9 cellular contexts compared by ENCODE assay signal in the genomic region with DNA sequence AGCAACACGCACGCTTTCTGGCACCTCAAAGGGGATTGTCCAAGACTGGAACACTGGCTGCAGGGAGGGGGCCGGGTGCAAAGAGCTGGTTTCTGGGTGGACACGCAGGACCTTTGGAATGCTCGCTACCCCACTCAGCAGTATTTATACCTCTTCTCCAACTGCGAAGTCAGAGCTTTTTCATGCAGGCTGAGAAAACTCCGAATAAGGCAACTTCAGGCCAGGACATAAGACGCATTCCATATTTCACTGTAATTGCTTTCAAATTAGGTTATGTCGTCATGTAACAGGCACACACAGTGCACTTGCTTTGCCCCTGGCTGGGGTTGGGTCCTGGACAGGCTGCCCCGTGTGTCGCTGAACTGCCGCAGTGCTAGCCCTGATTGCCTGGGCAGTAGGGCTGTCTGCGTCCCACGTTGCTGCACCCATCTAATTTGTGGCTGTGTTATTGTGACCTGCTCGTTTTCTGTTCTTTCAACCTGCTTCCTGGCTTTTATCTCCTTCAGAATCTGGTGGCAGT. TPM values are rescaled to one million over a fixed set of nuclear protein-coding genes. Genes with fewer than 3 reads are reported as not detected.
DNase-seq lines count a peak whose midpoint lies in the region; ATAC-seq and TF ChIP-seq lines count a peak whose summit lies in the region.
"Had no signal": no experiment of that assay in that cellular context is flagged by ENCODE, and none has a peak within 500 bp of the region (broad histone marks: within the 10 kb centered on the region; RNA-seq: fewer than 3 reads in every experiment).

No MANE protein-coding gene starts in this region.

- H3K9me3 ChIP-seq in mammary epithelial cell (replicated peaks; ENCODE audit: insufficient read depth, low read length) (no peaks in the 10 kb centered on the region), stomach smooth muscle (ENCODE audit: control insufficient read depth in 2 of 2, low read length in 2 of 2) (no peaks in the 10 kb centered on the region)

- no peaks in the 10 kb centered on the region for H3K27me3 ChIP-seq in mammary epithelial cell (ENCODE audit: insufficient read depth, low read length)
- no peaks in the 10 kb centered on the region for H3K27me3 ChIP-seq in stomach smooth muscle (ENCODE audit: control insufficient read depth in 1 of 2, insufficient read depth in 2 of 2, low read length in 2 of 2)

- CTCF ChIA-PET in mammary epithelial cell (lab: Charles Lee; ENCODE audit: low non-redundant PET), result no interaction called here

- in situ Hi-C loops in mammary epithelial cell (cut with MboI; ENCODE audit: low sequenced_read_pairs in 2 of 2), result loop anchor here (5.0 kb wide), 2 partner anchors 35 to 40 kb away; no protein-coding TSS in a partner anchor

- peak overlapping the region; percentile 100 for H3K27ac Mint-ChIP-seq in HFFc6

- H3K36me3 Mint-ChIP-seq in HFFc6 (ENCODE audit: low read depth), result peaks cover 80% of the 10 kb centered on the region

- H3K4me1 Mint-ChIP-seq in HFFc6 (ENCODE audit: low read depth), result peaks cover 95% of the 10 kb centered on the region

- H3K79me2 ChIP-seq in mammary epithelial cell (ENCODE audit: insufficient read depth, low read length), result peaks cover 94% of the 10 kb centered on the region

- no peak overlapping the region for H2AFZ ChIP-seq in mammary epithelial cell (ENCODE audit: low read depth, low read length)

- intact Hi-C loops in mammary epithelial cell (cut with micrococcal nuclease), result loop anchor here (1.0 to 10.0 kb wide), 3 partner anchors 8 to 287 kb away; a partner anchor contains a TSS

- TF ChIP-seq CTCF in HFFc6 (IDR thresholded peaks at IDR 0.05) (no peak), mammary epithelial cell (conservative IDR thresholded peaks at IDR 0.05 in 1 of 2, IDR thresholded peaks at IDR 0.05 in 1 of 2; ENCODE audit: extremely low read depth in 1 of 2, insufficient read depth in 1 of 2, low read depth in 1 of 2, low read length in 2 of 2) (no peak)

- peak; percentile 98 for DNase-seq in HFFc6
- DNase-seq in mammary epithelial cell, result peak; percentile 94
- peak; percentile 89 for DNase-seq in kidney glomerular epithelial cell (lab: John Stamatoyannopoulos, UW)
- DNase-seq in GM19240 (ENCODE audit: insufficient read length, low spot score), result no peak

- dilution Hi-C loops in mammary epithelial cell (cut with HindIII; ENCODE audit: low sequenced_read_pairs), result loop anchor here (5.0 kb wide), 1 partner anchor 145 kb away; no protein-coding TSS in a partner anchor

- H3K27me3 Mint-ChIP-seq in HFFc6 (ENCODE audit: insufficient read depth), result peaks cover 30% of the 10 kb centered on the region

- H3K4me2 ChIP-seq in mammary epithelial cell (ENCODE audit: insufficient read depth, low read depth, low read length), result peak overlapping the region; percentile 72

- H3K27ac ChIP-seq in mammary epithelial cell (ENCODE audit: insufficient read depth, low read depth, low read length), result peak overlapping the region; percentile 99
- H3K27ac ChIP-seq in stomach smooth muscle (ENCODE audit: low read length), result peak overlapping the region; percentile 97
- H3K27ac ChIP-seq: SK-N-MC had no signal

- no peaks in the 10 kb centered on the region for H3K9me3 Mint-ChIP-seq in HFFc6

- H4K20me1 ChIP-seq in mammary epithelial cell (ENCODE audit: insufficient read depth, low read length), result no peaks in the 10 kb centered on the region

- peak overlapping the region; percentile 96 for H3K9ac ChIP-seq in mammary epithelial cell (ENCODE audit: insufficient read depth, low read length)
- H3K9ac ChIP-seq in stomach smooth muscle (ENCODE audit: low read length in 2 of 2), result peak overlapping the region; percentile 77 to 79

- peak overlapping the region; percentile 72 for H3K4me3 Mint-ChIP-seq in HFFc6

- H3K36me3 ChIP-seq in mammary epithelial cell (ENCODE audit: insufficient read depth, low read length), result peaks cover 20% of the 10 kb centered on the region
- peaks cover 0 to 9% of the 10 kb centered on the region in 2 donors for H3K36me3 ChIP-seq in stomach smooth muscle (ENCODE audit: control insufficient read depth in 2 of 2, insufficient read depth in 2 of 2, low read length in 2 of 2)

- 3% methylated on average over 15 of the region's 15 CpGs for WGBS in mammary epithelial cell (ENCODE audit: low coverage, missing lambda C conversion rate)

- no TSS peak for BruUV-seq in mammary epithelial cell (replicated peaks; lab: Mats Ljungman, UMichigan)

- no peak for ATAC-seq in activated CD4-positive, CD25-positive, alpha-beta regulatory T cell treated with anti-CD3 and anti-CD28 coated beads, Interleukin-2, amount 50 U/mL, for 24 hours
- ATAC-seq in HG02852 (IDR thresholded peaks at IDR 0.05; ENCODE audit: unreplicated experiment) (no peak), GM18867 (IDR thresholded peaks at IDR 0.05; ENCODE audit: unreplicated experiment) (no peak)

- H3K4me1 ChIP-seq in mammary epithelial cell (ENCODE audit: insufficient read depth, low read length) (peaks cover 86% of the 10 kb centered on the region), stomach smooth muscle (ENCODE audit: control insufficient read depth, insufficient read depth, low read length) (peaks cover 69% of the 10 kb centered on the region)

- H3K4me3 ChIP-seq in mammary epithelial cell (replicated peaks in 1 of 3; ENCODE audit: insufficient read depth in 1 of 3, low read depth in 2 of 3, low read length in 3 of 3) (no peak overlapping the region), stomach smooth muscle (ENCODE audit: low read length in 2 of 2) (peak overlapping the region in 1 of 2 donors; percentile 40)
- H3K4me3 ChIP-seq: SK-N-MC had no signal

RNA-seq across cellular contexts. Expression of a gene that starts 44.5 kb away (rescaled TPM):
- total RNA-seq in HFFc6 (2021; fragmentation: NEBNext Ultra II Directional; extraction: Animal tissue kit (Norgen Biotek cat#: 25700)), result 1,000 to 10,000 TPM in 5 of 6 experiments, 100 to 1,000 TPM in 1; 972 to 1,299 (median 1,250) TPM
- total RNA-seq in mammary epithelial cell, result 1,000 to 10,000 TPM in 1 of 2 donors, 100 to 1,000 TPM in 1; 951 to 1,146 TPM
- 524 TPM for polyA plus RNA-seq in mammary epithelial cell
- polyA minus RNA-seq in mammary epithelial cell, result 912 TPM

RNA-seq across cellular contexts. Expression of a gene that starts 52.3 kb away (rescaled TPM):
- under 1 TPM; 0.09 to 0.45 (median 0.19) TPM for total RNA-seq in HFFc6 (2021; fragmentation: NEBNext Ultra II Directional; extraction: Animal tissue kit (Norgen Biotek cat#: 25700))
- total RNA-seq in mammary epithelial cell, result 1 to 10 TPM in 1 of 2 donors, under 1 TPM in 1; 0.49 to 1.0 TPM
- 4.6 TPM for polyA plus RNA-seq in mammary epithelial cell
- polyA minus RNA-seq in mammary epithelial cell, result not detected
